ENCODE assay signal across 8 cellular contexts in genomic region chr1:194289569-194290266, GRCh38.
A peak's percentile ranks its signal among the peaks of the same experiment; 100 is the strongest.
DNase-seq lines count a peak whose midpoint lies in the region; ATAC-seq and TF ChIP-seq lines count a peak whose summit lies in the region.

No MANE protein-coding gene starts in this region.

- H3K9me3 Mint-ChIP-seq in CD8-positive, alpha-beta T cell, result no peaks in the 10 kb centered on the region
- no peaks in the 10 kb centered on the region for H3K9me3 Mint-ChIP-seq in activated T-helper 17 cell treated with anti-CD3 and anti-CD28 coated beads, Interleukin-2, amount 50 U/mL, for 72 hours
- H3K9me3 Mint-ChIP-seq in endothelial cell (ENCODE audit: unreplicated experiment) (no peaks in the 10 kb centered on the region), WTC11 (no peaks in the 10 kb centered on the region)

- no peaks in the 10 kb centered on the region for H3K27me3 ChIP-seq in CD8-positive, alpha-beta T cell (ENCODE audit: insufficient read depth, low read length)

- ATAC-seq in CD8-positive, alpha-beta T cell, result peak; percentile 95
- peak; percentile 97 for ATAC-seq in GM21390 (IDR thresholded peaks at IDR 0.05; ENCODE audit: unreplicated experiment)
- peak; percentile 94 for ATAC-seq in HG03575 (IDR thresholded peaks at IDR 0.05; ENCODE audit: extremely low read depth, insufficient number of reproducible peaks, low FRiP score, unreplicated experiment)
- ATAC-seq in activated T-helper 17 cell treated with anti-CD3 and anti-CD28 coated beads, Interleukin-2, amount 50 U/mL, for 72 hours (replicated peaks), result peak; percentile 92
- ATAC-seq in WTC11, result no peak

- no peaks in the 10 kb centered on the region for H3K9me3 ChIP-seq in CD8-positive, alpha-beta T cell (ENCODE audit: low read length)

- no peaks in the 10 kb centered on the region for H3K36me3 Mint-ChIP-seq in CD8-positive, alpha-beta T cell
- no peaks in the 10 kb centered on the region for H3K36me3 Mint-ChIP-seq in activated T-helper 17 cell treated with anti-CD3 and anti-CD28 coated beads, Interleukin-2, amount 50 U/mL, for 72 hours (ENCODE audit: low read depth)
- H3K36me3 Mint-ChIP-seq in endothelial cell (ENCODE audit: low read depth, unreplicated experiment), result no peaks in the 10 kb centered on the region
- H3K36me3 Mint-ChIP-seq in WTC11, result no peaks in the 10 kb centered on the region

- peak in 6 of 7 experiments; percentile 12 to 72 (median 25) for DNase-seq in CD8-positive, alpha-beta T cell
- DNase-seq in ACHN (no peak), endothelial cell (ENCODE audit: low spot score) (no peak), epidermal melanocyte (ENCODE audit: insufficient read length, low spot score) (no peak), WTC11 (ENCODE audit: low spot score) (no peak)

- peak overlapping the region; percentile 2 for H3K4me3 ChIP-seq in CD8-positive, alpha-beta T cell (ENCODE audit: low read depth, low read length)

- POLR2A ChIA-PET in CD8-positive, alpha-beta T cell (lab: Charles Lee), result interaction anchor here (0.6 to 1.8 kb wide), 3 partner anchors 194 to 1112 kb away, joined by 3 to 5 read pairs (median 3); partner anchors contain the start of gene B3GALT2
- POLR2A ChIA-PET in WTC11 (lab: Charles Lee), result no interaction called here

- H3K27ac ChIP-seq in CD8-positive, alpha-beta T cell (ENCODE audit: low read depth, low read length), result no peak overlapping the region

- peaks cover 20% of the 10 kb centered on the region for H3K4me1 ChIP-seq in CD8-positive, alpha-beta T cell (ENCODE audit: insufficient read depth, low read length)

- no peaks in the 10 kb centered on the region for H3K36me3 ChIP-seq in CD8-positive, alpha-beta T cell (ENCODE audit: insufficient read depth, low read length)

- no peaks in the 10 kb centered on the region for H3K27me3 Mint-ChIP-seq in CD8-positive, alpha-beta T cell (ENCODE audit: low read depth)
- no peaks in the 10 kb centered on the region for H3K27me3 Mint-ChIP-seq in activated T-helper 17 cell treated with anti-CD3 and anti-CD28 coated beads, Interleukin-2, amount 50 U/mL, for 72 hours
- H3K27me3 Mint-ChIP-seq in endothelial cell (ENCODE audit: unreplicated experiment), result no peaks in the 10 kb centered on the region
- peaks cover 33% of the 10 kb centered on the region for H3K27me3 Mint-ChIP-seq in WTC11 (ENCODE audit: low read depth)

- H3K4me3 Mint-ChIP-seq in CD8-positive, alpha-beta T cell, result peak overlapping the region; percentile 32
- H3K4me3 Mint-ChIP-seq in activated T-helper 17 cell treated with anti-CD3 and anti-CD28 coated beads, Interleukin-2, amount 50 U/mL, for 72 hours, result peak overlapping the region; percentile 69
- no peak overlapping the region for H3K4me3 Mint-ChIP-seq in endothelial cell (ENCODE audit: unreplicated experiment)
- no peak overlapping the region for H3K4me3 Mint-ChIP-seq in WTC11

- intact Hi-C loops in CD8-positive, alpha-beta T cell (cut with DNase I, micrococcal nuclease), result loop anchor here (5.0 to 10.0 kb wide), 3 partner anchors 232 to 1685 kb away; no protein-coding TSS in a partner anchor

- CTCF ChIA-PET in CD8-positive, alpha-beta T cell (lab: Charles Lee), result no interaction called here
- CTCF ChIA-PET in WTC11 (lab: Charles Lee), result no interaction called here

- in situ Hi-C loops in ACHN (cut with HindIII; ENCODE audit: low pct_ligation_motif_present, low pct_unique_long_range_greater_than_20kb, low sequenced_read_pairs), result no loop called here

- H3K4me1 Mint-ChIP-seq in CD8-positive, alpha-beta T cell (ENCODE audit: low read depth), result peaks cover 35% of the 10 kb centered on the region
- peaks cover 20% of the 10 kb centered on the region for H3K4me1 Mint-ChIP-seq in activated T-helper 17 cell treated with anti-CD3 and anti-CD28 coated beads, Interleukin-2, amount 50 U/mL, for 72 hours
- H3K4me1 Mint-ChIP-seq in endothelial cell (ENCODE audit: unreplicated experiment) (no peaks in the 10 kb centered on the region), WTC11 (peaks cover 21% of the 10 kb centered on the region)

- peak overlapping the region; percentile 28 for H3K27ac Mint-ChIP-seq in CD8-positive, alpha-beta T cell
- H3K27ac Mint-ChIP-seq in activated T-helper 17 cell treated with anti-CD3 and anti-CD28 coated beads, Interleukin-2, amount 50 U/mL, for 72 hours, result peak overlapping the region; percentile 66
- H3K27ac Mint-ChIP-seq in endothelial cell (ENCODE audit: unreplicated experiment), result no peak overlapping the region
- no peak overlapping the region for H3K27ac Mint-ChIP-seq in WTC11

- no peak for TF ChIP-seq CTCF in CD8-positive, alpha-beta T cell (IDR thresholded peaks at IDR 0.05)
- no peak for TF ChIP-seq CTCF in endothelial cell (IDR thresholded peaks at IDR 0.05; ENCODE audit: unreplicated experiment)
- TF ChIP-seq CTCF in WTC11 (IDR thresholded peaks at IDR 0.05), result no peak

TF ChIP-seq in WTC11, 78 proteins besides CTCF, POLR2A, EP300 and RAD21 (continues in another document):
- TF ChIP-seq FOXK1 (CRISPR knock-in tag; IDR thresholded peaks at IDR 0.05) (no peak), JUN (CRISPR knock-in tag; IDR thresholded peaks at IDR 0.05) (no peak), AFF4 (CRISPR knock-in tag; IDR thresholded peaks at IDR 0.05; ENCODE audit: borderline replicate concordance) (no peak), GABPB1 (CRISPR knock-in tag; IDR thresholded peaks at IDR 0.05) (no peak), ZNF416 (CRISPR knock-in tag; IDR thresholded peaks at IDR 0.05) (no peak), ARID4B (CRISPR knock-in tag; IDR thresholded peaks at IDR 0.05; ENCODE audit: borderline replicate concordance) (no peak), ZNF232 (CRISPR knock-in tag; IDR thresholded peaks at IDR 0.05) (no peak), NFYB (CRISPR knock-in tag; conservative IDR thresholded peaks at IDR 0.05; ENCODE audit: low read depth) (no peak), ZNF219 (CRISPR knock-in tag; IDR thresholded peaks at IDR 0.05; ENCODE audit: borderline replicate concordance) (no peak), PREB (CRISPR knock-in tag; IDR thresholded peaks at IDR 0.05; ENCODE audit: borderline replicate concordance) (no peak)

Comparison
In these comparisons a context has a peak if more than half of its experiments do, and no peak if none do; other contexts are left out.
1. DNase-seq: peak in CD8-positive, alpha-beta T cell (6 of 7); none in ACHN (single experiment), endothelial cell (single experiment), epidermal melanocyte (single experiment) and WTC11 (single experiment).
2. H3K27ac Mint-ChIP-seq: peak in CD8-positive, alpha-beta T cell (single experiment) and activated T-helper 17 cell treated with anti-CD3 and anti-CD28 coated beads, Interleukin-2, amount 50 U/mL, for 72 hours (single experiment); none in endothelial cell (single experiment) and WTC11 (single experiment).
3. H3K4me3 Mint-ChIP-seq: peak in CD8-positive, alpha-beta T cell (single experiment) and activated T-helper 17 cell treated with anti-CD3 and anti-CD28 coated beads, Interleukin-2, amount 50 U/mL, for 72 hours (single experiment); none in endothelial cell (single experiment) and WTC11 (single experiment).